ENCODE assay signal across 1 cellular context in the genomic region with DNA sequence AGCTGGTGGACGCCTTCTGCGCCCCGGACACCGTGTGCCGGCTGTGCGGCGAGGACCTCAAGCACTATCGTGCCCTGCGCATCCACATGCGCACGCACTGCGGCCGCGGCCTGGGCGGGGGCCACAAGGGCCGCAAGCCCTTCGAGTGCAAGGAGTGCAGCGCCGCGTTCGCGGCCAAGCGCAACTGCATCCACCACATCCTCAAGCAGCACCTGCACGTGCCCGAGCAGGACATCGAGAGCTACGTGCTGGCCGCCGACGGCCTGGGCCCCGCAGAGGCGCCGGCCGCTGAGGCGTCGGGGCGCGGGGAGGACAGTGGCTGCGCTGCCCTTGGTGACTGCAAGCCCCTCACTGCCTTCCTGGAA.
TF ChIP-seq lines count a peak whose summit lies in the region.

No MANE protein-coding gene starts in this region.

TF ChIP-seq in HepG2, 621 proteins besides CTCF, POLR2A, EP300 and RAD21:
- TF ChIP-seq, protein P1, sequence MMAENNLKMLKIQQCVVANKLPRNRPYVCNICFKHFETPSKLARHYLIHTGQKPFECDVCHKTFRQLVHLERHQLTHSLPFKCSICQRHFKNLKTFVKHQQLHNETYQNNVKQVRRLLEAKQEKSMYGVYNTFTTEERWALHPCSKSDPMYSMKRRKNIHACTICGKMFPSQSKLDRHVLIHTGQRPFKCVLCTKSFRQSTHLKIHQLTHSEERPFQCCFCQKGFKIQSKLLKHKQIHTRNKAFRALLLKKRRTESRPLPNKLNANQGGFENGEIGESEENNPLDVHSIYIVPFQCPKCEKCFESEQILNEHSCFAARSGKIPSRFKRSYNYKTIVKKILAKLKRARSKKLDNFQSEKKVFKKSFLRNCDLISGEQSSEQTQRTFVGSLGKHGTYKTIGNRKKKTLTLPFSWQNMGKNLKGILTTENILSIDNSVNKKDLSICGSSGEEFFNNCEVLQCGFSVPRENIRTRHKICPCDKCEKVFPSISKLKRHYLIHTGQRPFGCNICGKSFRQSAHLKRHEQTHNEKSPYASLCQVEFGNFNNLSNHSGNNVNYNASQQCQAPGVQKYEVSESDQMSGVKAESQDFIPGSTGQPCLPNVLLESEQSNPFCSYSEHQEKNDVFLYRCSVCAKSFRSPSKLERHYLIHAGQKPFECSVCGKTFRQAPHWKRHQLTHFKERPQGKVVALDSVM (CRISPR knock-in tag; IDR thresholded peaks at IDR 0.05), result no peak
- no peak for TF ChIP-seq ATRX (CRISPR knock-in tag; IDR thresholded peaks at IDR 0.05; ENCODE audit: borderline replicate concordance)
- no peak for TF ChIP-seq TARDBP (CRISPR knock-in tag; IDR thresholded peaks at IDR 0.05)
- peak; percentile 29 for TF ChIP-seq ZC3H13 (CRISPR knock-in tag; IDR thresholded peaks at IDR 0.05)
- TF ChIP-seq ARNT (IDR thresholded peaks at IDR 0.05), result no peak
- TF ChIP-seq AGO2 (optimal IDR thresholded peaks at IDR 0.05; ENCODE audit: low read depth, low read length), result peak; percentile 73
- TF ChIP-seq, protein P2, sequence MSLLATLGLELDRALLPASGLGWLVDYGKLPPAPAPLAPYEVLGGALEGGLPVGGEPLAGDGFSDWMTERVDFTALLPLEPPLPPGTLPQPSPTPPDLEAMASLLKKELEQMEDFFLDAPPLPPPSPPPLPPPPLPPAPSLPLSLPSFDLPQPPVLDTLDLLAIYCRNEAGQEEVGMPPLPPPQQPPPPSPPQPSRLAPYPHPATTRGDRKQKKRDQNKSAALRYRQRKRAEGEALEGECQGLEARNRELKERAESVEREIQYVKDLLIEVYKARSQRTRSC (CRISPR knock-in tag; IDR thresholded peaks at IDR 0.05; ENCODE audit: low read depth), result no peak
- no peak for TF ChIP-seq JUN (CRISPR knock-in tag; IDR thresholded peaks at IDR 0.05)
- no peak for TF ChIP-seq HES4 (CRISPR knock-in tag; IDR thresholded peaks at IDR 0.05; ENCODE audit: borderline replicate concordance)
- TF ChIP-seq ZBTB38 (CRISPR knock-in tag; IDR thresholded peaks at IDR 0.05), result peak; percentile 36; the same call in 1 of the 2 replicates
- no peak for TF ChIP-seq MTA1 (CRISPR knock-in tag; IDR thresholded peaks at IDR 0.05; ENCODE audit: borderline replicate concordance)
- TF ChIP-seq DNMT1 (CRISPR knock-in tag; IDR thresholded peaks at IDR 0.05), result no peak
- TF ChIP-seq ZNF333 (CRISPR knock-in tag; IDR thresholded peaks at IDR 0.05; ENCODE audit: borderline replicate concordance), result no peak
- TF ChIP-seq, protein P3, sequence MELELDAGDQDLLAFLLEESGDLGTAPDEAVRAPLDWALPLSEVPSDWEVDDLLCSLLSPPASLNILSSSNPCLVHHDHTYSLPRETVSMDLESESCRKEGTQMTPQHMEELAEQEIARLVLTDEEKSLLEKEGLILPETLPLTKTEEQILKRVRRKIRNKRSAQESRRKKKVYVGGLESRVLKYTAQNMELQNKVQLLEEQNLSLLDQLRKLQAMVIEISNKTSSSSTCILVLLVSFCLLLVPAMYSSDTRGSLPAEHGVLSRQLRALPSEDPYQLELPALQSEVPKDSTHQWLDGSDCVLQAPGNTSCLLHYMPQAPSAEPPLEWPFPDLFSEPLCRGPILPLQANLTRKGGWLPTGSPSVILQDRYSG (CRISPR knock-in tag; IDR thresholded peaks at IDR 0.05), result no peak
- TF ChIP-seq PAF1 (CRISPR knock-in tag; IDR thresholded peaks at IDR 0.05), result no peak
- TF ChIP-seq ELF3 (CRISPR knock-in tag; IDR thresholded peaks at IDR 0.05), result no peak
